Comparison of ENCODE assay signal across 10 cellular contexts in genomic region chr4:110087116-110087708, GRCh38.
DNase-seq lines count a peak whose midpoint lies in the region; ATAC-seq and TF ChIP-seq lines count a peak whose summit lies in the region.
"Had no signal": no experiment of that assay in that cellular context is flagged by ENCODE, and none has a peak within 500 bp of the region (broad histone marks: within the 10 kb centered on the region; RNA-seq: fewer than 3 reads in every experiment).

No MANE protein-coding gene starts in this region.

- H3K27me3 Mint-ChIP-seq in naive thymus-derived CD4-positive, alpha-beta T cell, result no peaks in the 10 kb centered on the region

- H3K4me3 Mint-ChIP-seq in naive thymus-derived CD4-positive, alpha-beta T cell, result no peak overlapping the region

- no peak for ATAC-seq in naive thymus-derived CD4-positive, alpha-beta T cell

- no peak for TF ChIP-seq CTCF in coronary artery (IDR thresholded peaks at IDR 0.05)

- peaks cover 0 to 11% of the 10 kb centered on the region in 2 donors for H3K4me1 ChIP-seq in naive thymus-derived CD4-positive, alpha-beta T cell (ENCODE audit: control insufficient read depth in 2 of 2, insufficient read depth in 2 of 2, low read length in 2 of 2)
- H3K4me1 ChIP-seq: psoas muscle had no signal

- CTCF ChIA-PET in naive thymus-derived CD4-positive, alpha-beta T cell (lab: Charles Lee), result no interaction called here

- H3K27me3 ChIP-seq in naive thymus-derived CD4-positive, alpha-beta T cell (ENCODE audit: control insufficient read depth in 2 of 2, insufficient read depth in 2 of 2, low read length in 2 of 2), result no peaks in the 10 kb centered on the region
- H3K27me3 ChIP-seq: dorsolateral prefrontal cortex had no signal

- peaks cover 0 to 34% (median 0%) of the 10 kb centered on the region in 5 donors for H3K36me3 Mint-ChIP-seq in naive thymus-derived CD4-positive, alpha-beta T cell

- DNase-seq in ELR (ENCODE audit: low read depth) (peak; percentile 80), NCI-H1105 (lab: John Stamatoyannopoulos, UW) (peak; percentile 70), amniotic epithelial cell (ENCODE audit: low read depth) (peak; percentile 79), myocyte (ENCODE audit: low read depth) (peak; percentile 95), coronary artery (ENCODE audit: low spot score) (no peak), epidermal melanocyte (ENCODE audit: insufficient read length, low spot score) (no peak)
- DNase-seq in naive thymus-derived CD4-positive, alpha-beta T cell, result no peak
- no peak for DNase-seq in activated effector memory CD4-positive, alpha-beta T cell treated with Interleukin-2 at 50 U/mL for 16 hours
- DNase-seq: dorsolateral prefrontal cortex, psoas muscle had no signal

- no peaks in the 10 kb centered on the region for H3K9me3 ChIP-seq in naive thymus-derived CD4-positive, alpha-beta T cell (ENCODE audit: control insufficient read depth in 2 of 3, low read length in 3 of 3)
- H3K9me3 ChIP-seq: psoas muscle had no signal

- no peak overlapping the region for H3K4me3 ChIP-seq in coronary artery
- no peak overlapping the region for H3K4me3 ChIP-seq in naive thymus-derived CD4-positive, alpha-beta T cell (ENCODE audit: low read length)
- H3K4me3 ChIP-seq: dorsolateral prefrontal cortex, psoas muscle had no signal

- peaks cover 0 to 3% (median 0%) of the 10 kb centered on the region in 11 donors for H3K9me3 Mint-ChIP-seq in naive thymus-derived CD4-positive, alpha-beta T cell

- peaks cover 13 to 62% (median 29%) of the 10 kb centered on the region in 7 donors for H3K4me1 Mint-ChIP-seq in naive thymus-derived CD4-positive, alpha-beta T cell

- POLR2A ChIA-PET in naive thymus-derived CD4-positive, alpha-beta T cell (lab: Charles Lee), result no interaction called here

- intact Hi-C loops in naive thymus-derived CD4-positive, alpha-beta T cell (cut with micrococcal nuclease), result loop anchor here (10.0 kb wide), 2 partner anchors 108 to 272 kb away; partner anchors contain the start of genes ELOVL6 (in 1 of the 2) and GAR1 (in 1 of the 2)

- no peaks in the 10 kb centered on the region for H3K36me3 ChIP-seq in naive thymus-derived CD4-positive, alpha-beta T cell (ENCODE audit: control insufficient read depth in 2 of 3, insufficient read depth in 3 of 3, low read length in 3 of 3)

- H3K27ac ChIP-seq in coronary artery, result no peak overlapping the region
- no peak overlapping the region for H3K27ac ChIP-seq in naive thymus-derived CD4-positive, alpha-beta T cell (ENCODE audit: low read depth, low read length)
- H3K27ac ChIP-seq: psoas muscle had no signal

- no peak overlapping the region for H3K27ac Mint-ChIP-seq in naive thymus-derived CD4-positive, alpha-beta T cell

Comparison
In these comparisons a context has a peak if more than half of its experiments do, and no peak if none do; other contexts are left out.
1. DNase-seq: peak in ELR (single experiment), NCI-H1105 (single experiment), amniotic epithelial cell (single experiment) and myocyte (single experiment); none in coronary artery (single experiment), naive thymus-derived CD4-positive, alpha-beta T cell (0 of 9), epidermal melanocyte (single experiment) and activated effector memory CD4-positive, alpha-beta T cell treated with Interleukin-2 at 50 U/mL for 16 hours (single experiment).